Comparison of ENCODE assay signal across 2 cellular contexts in the genomic region with DNA sequence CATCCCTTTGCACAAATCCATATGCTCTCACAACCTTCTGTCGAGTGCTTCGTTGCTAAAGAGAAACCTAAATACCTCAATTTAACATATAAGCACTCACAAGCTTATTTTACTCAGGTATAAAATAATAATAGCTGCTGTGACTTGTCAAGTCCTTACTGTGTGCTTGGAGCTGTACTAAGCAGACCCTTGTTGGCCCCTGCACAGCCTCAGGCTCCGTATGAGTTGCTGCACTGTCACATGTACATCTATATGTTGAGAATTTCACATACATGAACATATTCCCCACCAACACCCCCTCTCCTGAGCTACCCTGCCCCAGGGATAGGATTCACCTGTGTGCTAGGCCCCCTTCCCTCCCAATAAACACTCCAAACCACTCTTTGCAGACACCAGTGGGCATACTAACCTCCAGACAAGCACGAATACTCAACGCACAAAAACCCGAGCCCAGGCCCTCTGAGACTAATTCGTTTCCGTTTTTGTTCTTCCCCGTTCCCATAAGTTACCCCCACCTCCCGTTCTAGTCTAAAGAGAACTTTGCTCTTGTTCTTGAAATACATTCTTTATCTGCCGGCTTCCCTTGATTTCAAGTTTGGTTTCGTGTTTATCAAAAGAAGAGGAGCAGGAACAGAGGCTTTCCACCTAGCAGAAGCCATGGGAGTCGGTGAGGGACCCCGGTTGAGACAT.
A peak's percentile ranks its signal among the peaks of the same experiment; 100 is the strongest.
TF ChIP-seq lines count a peak whose summit lies in the region.

No MANE protein-coding gene starts in this region.

TF ChIP-seq in GM23338, 12 proteins besides CTCF, POLR2A, EP300 and RAD21 (continued from another document):
- TF ChIP-seq, protein P1, sequence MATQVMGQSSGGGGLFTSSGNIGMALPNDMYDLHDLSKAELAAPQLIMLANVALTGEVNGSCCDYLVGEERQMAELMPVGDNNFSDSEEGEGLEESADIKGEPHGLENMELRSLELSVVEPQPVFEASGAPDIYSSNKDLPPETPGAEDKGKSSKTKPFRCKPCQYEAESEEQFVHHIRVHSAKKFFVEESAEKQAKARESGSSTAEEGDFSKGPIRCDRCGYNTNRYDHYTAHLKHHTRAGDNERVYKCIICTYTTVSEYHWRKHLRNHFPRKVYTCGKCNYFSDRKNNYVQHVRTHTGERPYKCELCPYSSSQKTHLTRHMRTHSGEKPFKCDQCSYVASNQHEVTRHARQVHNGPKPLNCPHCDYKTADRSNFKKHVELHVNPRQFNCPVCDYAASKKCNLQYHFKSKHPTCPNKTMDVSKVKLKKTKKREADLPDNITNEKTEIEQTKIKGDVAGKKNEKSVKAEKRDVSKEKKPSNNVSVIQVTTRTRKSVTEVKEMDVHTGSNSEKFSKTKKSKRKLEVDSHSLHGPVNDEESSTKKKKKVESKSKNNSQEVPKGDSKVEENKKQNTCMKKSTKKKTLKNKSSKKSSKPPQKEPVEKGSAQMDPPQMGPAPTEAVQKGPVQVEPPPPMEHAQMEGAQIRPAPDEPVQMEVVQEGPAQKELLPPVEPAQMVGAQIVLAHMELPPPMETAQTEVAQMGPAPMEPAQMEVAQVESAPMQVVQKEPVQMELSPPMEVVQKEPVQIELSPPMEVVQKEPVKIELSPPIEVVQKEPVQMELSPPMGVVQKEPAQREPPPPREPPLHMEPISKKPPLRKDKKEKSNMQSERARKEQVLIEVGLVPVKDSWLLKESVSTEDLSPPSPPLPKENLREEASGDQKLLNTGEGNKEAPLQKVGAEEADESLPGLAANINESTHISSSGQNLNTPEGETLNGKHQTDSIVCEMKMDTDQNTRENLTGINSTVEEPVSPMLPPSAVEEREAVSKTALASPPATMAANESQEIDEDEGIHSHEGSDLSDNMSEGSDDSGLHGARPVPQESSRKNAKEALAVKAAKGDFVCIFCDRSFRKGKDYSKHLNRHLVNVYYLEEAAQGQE (IDR thresholded peaks at IDR 0.05; ENCODE audit: unreplicated experiment) = no peak
- TF ChIP-seq NANOG (IDR thresholded peaks at IDR 0.05; ENCODE audit: borderline replicate concordance) (no peak), EZH2phosphoT487 (IDR thresholded peaks at IDR 0.05; ENCODE audit: unreplicated experiment) (peak; percentile 69), POLR2AphosphoS5 (IDR thresholded peaks at IDR 0.05; ENCODE audit: low read depth) (no peak)

TF ChIP-seq in neural cell, 6 proteins besides CTCF, POLR2A, EP300 and RAD21 (continued from another document):
- TF ChIP-seq TAF1 (IDR thresholded peaks at IDR 0.05; ENCODE audit: low read depth) = no peak
- TF ChIP-seq EZH2 (IDR thresholded peaks at IDR 0.05; ENCODE audit: borderline replicate concordance, insufficient read depth, low read length, poor library complexity, severe bottlenecking) = peak; percentile 39
